1 cellular context compared by ENCODE assay signal in the genomic region with DNA sequence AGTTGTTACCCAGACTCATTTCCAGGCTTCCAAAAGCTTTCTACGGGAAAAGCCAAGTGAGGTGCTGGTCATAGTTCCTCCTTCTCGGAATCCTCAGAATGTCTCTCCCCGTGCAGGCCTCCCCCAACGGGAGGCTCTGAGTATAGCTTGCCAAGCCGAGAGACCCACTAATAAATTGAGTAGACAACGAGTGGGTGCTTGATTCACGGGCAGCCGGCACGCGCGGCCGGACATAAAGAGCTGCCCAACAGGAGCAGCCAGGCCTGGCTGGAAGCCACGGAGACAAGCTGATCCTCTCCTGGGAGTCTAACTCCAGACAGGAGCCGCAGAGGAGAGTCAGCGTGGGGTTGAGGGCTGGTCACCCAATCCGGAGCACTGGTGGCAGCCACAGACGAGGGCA.
TF ChIP-seq lines count a peak whose summit lies in the region.

No MANE protein-coding gene starts in this region.

TF ChIP-seq in WTC11, 78 proteins besides CTCF, POLR2A, EP300 and RAD21 (continued from another document):
- TF ChIP-seq, protein P1, sequence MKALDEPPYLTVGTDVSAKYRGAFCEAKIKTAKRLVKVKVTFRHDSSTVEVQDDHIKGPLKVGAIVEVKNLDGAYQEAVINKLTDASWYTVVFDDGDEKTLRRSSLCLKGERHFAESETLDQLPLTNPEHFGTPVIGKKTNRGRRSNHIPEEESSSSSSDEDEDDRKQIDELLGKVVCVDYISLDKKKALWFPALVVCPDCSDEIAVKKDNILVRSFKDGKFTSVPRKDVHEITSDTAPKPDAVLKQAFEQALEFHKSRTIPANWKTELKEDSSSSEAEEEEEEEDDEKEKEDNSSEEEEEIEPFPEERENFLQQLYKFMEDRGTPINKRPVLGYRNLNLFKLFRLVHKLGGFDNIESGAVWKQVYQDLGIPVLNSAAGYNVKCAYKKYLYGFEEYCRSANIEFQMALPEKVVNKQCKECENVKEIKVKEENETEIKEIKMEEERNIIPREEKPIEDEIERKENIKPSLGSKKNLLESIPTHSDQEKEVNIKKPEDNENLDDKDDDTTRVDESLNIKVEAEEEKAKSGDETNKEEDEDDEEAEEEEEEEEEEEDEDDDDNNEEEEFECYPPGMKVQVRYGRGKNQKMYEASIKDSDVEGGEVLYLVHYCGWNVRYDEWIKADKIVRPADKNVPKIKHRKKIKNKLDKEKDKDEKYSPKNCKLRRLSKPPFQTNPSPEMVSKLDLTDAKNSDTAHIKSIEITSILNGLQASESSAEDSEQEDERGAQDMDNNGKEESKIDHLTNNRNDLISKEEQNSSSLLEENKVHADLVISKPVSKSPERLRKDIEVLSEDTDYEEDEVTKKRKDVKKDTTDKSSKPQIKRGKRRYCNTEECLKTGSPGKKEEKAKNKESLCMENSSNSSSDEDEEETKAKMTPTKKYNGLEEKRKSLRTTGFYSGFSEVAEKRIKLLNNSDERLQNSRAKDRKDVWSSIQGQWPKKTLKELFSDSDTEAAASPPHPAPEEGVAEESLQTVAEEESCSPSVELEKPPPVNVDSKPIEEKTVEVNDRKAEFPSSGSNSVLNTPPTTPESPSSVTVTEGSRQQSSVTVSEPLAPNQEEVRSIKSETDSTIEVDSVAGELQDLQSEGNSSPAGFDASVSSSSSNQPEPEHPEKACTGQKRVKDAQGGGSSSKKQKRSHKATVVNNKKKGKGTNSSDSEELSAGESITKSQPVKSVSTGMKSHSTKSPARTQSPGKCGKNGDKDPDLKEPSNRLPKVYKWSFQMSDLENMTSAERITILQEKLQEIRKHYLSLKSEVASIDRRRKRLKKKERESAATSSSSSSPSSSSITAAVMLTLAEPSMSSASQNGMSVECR (CRISPR knock-in tag; IDR thresholded peaks at IDR 0.05; ENCODE audit: borderline replicate concordance): no peak
- no peak for TF ChIP-seq OVOL2 (CRISPR knock-in tag; IDR thresholded peaks at IDR 0.05; ENCODE audit: borderline replicate concordance)
- no peak for TF ChIP-seq ZNF396 (CRISPR knock-in tag; IDR thresholded peaks at IDR 0.05; ENCODE audit: borderline replicate concordance)
- TF ChIP-seq, protein P2, sequence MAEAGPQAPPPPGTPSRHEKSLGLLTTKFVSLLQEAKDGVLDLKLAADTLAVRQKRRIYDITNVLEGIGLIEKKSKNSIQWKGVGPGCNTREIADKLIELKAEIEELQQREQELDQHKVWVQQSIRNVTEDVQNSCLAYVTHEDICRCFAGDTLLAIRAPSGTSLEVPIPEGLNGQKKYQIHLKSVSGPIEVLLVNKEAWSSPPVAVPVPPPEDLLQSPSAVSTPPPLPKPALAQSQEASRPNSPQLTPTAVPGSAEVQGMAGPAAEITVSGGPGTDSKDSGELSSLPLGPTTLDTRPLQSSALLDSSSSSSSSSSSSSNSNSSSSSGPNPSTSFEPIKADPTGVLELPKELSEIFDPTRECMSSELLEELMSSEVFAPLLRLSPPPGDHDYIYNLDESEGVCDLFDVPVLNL (CRISPR knock-in tag; IDR thresholded peaks at IDR 0.05; ENCODE audit: borderline replicate concordance, low read depth): no peak
- TF ChIP-seq SMAD3 (CRISPR knock-in tag; IDR thresholded peaks at IDR 0.05; ENCODE audit: borderline replicate concordance): no peak
- TF ChIP-seq, protein P3, sequence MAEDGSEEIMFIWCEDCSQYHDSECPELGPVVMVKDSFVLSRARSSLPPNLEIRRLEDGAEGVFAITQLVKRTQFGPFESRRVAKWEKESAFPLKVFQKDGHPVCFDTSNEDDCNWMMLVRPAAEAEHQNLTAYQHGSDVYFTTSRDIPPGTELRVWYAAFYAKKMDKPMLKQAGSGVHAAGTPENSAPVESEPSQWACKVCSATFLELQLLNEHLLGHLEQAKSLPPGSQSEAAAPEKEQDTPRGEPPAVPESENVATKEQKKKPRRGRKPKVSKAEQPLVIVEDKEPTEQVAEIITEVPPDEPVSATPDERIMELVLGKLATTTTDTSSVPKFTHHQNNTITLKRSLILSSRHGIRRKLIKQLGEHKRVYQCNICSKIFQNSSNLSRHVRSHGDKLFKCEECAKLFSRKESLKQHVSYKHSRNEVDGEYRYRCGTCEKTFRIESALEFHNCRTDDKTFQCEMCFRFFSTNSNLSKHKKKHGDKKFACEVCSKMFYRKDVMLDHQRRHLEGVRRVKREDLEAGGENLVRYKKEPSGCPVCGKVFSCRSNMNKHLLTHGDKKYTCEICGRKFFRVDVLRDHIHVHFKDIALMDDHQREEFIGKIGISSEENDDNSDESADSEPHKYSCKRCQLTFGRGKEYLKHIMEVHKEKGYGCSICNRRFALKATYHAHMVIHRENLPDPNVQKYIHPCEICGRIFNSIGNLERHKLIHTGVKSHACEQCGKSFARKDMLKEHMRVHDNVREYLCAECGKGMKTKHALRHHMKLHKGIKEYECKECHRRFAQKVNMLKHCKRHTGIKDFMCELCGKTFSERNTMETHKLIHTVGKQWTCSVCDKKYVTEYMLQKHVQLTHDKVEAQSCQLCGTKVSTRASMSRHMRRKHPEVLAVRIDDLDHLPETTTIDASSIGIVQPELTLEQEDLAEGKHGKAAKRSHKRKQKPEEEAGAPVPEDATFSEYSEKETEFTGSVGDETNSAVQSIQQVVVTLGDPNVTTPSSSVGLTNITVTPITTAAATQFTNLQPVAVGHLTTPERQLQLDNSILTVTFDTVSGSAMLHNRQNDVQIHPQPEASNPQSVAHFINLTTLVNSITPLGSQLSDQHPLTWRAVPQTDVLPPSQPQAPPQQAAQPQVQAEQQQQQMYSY (CRISPR knock-in tag; IDR thresholded peaks at IDR 0.05): no peak
- TF ChIP-seq, protein P4, sequence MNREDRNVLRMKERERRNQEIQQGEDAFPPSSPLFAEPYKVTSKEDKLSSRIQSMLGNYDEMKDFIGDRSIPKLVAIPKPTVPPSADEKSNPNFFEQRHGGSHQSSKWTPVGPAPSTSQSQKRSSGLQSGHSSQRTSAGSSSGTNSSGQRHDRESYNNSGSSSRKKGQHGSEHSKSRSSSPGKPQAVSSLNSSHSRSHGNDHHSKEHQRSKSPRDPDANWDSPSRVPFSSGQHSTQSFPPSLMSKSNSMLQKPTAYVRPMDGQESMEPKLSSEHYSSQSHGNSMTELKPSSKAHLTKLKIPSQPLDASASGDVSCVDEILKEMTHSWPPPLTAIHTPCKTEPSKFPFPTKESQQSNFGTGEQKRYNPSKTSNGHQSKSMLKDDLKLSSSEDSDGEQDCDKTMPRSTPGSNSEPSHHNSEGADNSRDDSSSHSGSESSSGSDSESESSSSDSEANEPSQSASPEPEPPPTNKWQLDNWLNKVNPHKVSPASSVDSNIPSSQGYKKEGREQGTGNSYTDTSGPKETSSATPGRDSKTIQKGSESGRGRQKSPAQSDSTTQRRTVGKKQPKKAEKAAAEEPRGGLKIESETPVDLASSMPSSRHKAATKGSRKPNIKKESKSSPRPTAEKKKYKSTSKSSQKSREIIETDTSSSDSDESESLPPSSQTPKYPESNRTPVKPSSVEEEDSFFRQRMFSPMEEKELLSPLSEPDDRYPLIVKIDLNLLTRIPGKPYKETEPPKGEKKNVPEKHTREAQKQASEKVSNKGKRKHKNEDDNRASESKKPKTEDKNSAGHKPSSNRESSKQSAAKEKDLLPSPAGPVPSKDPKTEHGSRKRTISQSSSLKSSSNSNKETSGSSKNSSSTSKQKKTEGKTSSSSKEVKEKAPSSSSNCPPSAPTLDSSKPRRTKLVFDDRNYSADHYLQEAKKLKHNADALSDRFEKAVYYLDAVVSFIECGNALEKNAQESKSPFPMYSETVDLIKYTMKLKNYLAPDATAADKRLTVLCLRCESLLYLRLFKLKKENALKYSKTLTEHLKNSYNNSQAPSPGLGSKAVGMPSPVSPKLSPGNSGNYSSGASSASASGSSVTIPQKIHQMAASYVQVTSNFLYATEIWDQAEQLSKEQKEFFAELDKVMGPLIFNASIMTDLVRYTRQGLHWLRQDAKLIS (CRISPR knock-in tag; IDR thresholded peaks at IDR 0.05; ENCODE audit: borderline replicate concordance): no peak
- TF ChIP-seq, protein P5, sequence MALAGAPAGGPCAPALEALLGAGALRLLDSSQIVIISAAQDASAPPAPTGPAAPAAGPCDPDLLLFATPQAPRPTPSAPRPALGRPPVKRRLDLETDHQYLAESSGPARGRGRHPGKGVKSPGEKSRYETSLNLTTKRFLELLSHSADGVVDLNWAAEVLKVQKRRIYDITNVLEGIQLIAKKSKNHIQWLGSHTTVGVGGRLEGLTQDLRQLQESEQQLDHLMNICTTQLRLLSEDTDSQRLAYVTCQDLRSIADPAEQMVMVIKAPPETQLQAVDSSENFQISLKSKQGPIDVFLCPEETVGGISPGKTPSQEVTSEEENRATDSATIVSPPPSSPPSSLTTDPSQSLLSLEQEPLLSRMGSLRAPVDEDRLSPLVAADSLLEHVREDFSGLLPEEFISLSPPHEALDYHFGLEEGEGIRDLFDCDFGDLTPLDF (CRISPR knock-in tag; IDR thresholded peaks at IDR 0.05): no peak
- TF ChIP-seq SOX15 (CRISPR knock-in tag; IDR thresholded peaks at IDR 0.05): no peak
- TF ChIP-seq TP53 (CRISPR knock-in tag; IDR thresholded peaks at IDR 0.05): no peak
- TF ChIP-seq, protein P6, sequence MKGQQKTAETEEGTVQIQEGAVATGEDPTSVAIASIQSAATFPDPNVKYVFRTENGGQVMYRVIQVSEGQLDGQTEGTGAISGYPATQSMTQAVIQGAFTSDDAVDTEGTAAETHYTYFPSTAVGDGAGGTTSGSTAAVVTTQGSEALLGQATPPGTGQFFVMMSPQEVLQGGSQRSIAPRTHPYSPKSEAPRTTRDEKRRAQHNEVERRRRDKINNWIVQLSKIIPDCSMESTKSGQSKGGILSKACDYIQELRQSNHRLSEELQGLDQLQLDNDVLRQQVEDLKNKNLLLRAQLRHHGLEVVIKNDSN (CRISPR knock-in tag; IDR thresholded peaks at IDR 0.05): no peak
- no peak for TF ChIP-seq ZNF317 (CRISPR knock-in tag; IDR thresholded peaks at IDR 0.05; ENCODE audit: borderline replicate concordance, low read depth)
- TF ChIP-seq KAT7 (CRISPR knock-in tag; IDR thresholded peaks at IDR 0.05; ENCODE audit: borderline replicate concordance): no peak
- no peak for TF ChIP-seq ESRRA (CRISPR knock-in tag; IDR thresholded peaks at IDR 0.05; ENCODE audit: borderline replicate concordance)
TF ChIP-seq in WTC11: peak in this region for 0.
